ENCODE assay signal across 8 cellular contexts in the genomic region with DNA sequence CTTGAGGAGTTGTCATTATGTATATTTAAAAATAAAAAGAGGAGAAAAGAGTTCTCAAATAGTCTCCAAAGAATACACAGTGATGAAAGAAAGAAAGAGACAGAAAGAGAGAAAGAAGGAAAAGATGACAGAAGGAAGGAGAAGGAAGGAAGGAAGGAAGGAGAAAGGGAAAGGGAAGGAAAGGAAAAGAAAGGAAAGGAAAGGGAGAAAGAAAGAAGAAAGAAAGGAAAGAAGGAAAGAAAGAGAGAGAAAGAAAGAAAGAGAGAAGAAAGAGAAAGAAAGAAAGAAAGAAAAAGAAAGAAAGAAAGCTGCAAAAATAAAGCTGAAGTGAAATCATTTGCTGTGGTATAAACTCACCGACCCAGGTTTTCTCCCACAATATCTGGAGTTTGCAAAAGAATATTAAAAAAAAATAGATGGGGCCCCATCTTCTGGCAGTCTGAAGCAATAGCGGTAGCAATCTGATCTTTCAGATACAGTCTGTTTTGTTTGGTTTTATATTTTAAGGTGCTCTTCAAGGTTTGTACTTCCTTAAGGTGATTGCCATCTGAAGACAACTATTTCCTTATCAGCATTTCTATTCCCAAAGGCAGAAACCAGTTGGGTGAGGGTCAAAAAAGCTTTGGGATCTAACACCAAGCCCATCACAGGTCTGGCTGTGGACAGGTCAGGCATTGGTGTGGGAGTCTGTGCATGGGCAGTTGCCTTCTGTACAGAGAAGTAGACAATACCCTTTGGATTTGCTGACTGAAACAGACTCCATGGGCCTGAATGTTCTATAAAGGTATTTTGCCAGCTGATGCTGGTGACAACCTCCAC.
DNase-seq lines count a peak whose midpoint lies in the region; ATAC-seq, FAIRE-seq and TF ChIP-seq lines count a peak whose summit lies in the region.

No MANE protein-coding gene starts in this region.

- no peak overlapping the region for H3K4me3 ChIP-seq in RWPE2 (ENCODE audit: severe bottlenecking)

- TF ChIP-seq CTCF in D721Med (IDR thresholded peaks at IDR 0.05; ENCODE audit: insufficient read depth, missing control alignments) (peak; percentile 22), RWPE2 (IDR thresholded peaks at IDR 0.05; ENCODE audit: poor library complexity, severe bottlenecking) (peak; percentile 61)

- DNase-seq in D721Med (ENCODE audit: insufficient read length, low spot score) (no peak), RWPE2 (ENCODE audit: low spot score) (no peak), globus pallidus (ENCODE audit: low spot score) (peak; percentile 31), GM19240 (ENCODE audit: insufficient read length, low spot score) (no peak)
- no peak for DNase-seq in activated CD4-positive, alpha-beta T cell treated with anti-CD3 and anti-CD28 coated beads, Interleukin-2, amount 50 U/mL, for 4 hours

- no peaks in the 10 kb centered on the region for H3K9me3 ChIP-seq in RWPE2 (ENCODE audit: severe bottlenecking)

- H3K27ac ChIP-seq in RWPE2 (ENCODE audit: poor library complexity, severe bottlenecking), result no peak overlapping the region

- ATAC-seq in HG02759 (IDR thresholded peaks at IDR 0.05; ENCODE audit: unreplicated experiment), result peak; percentile 74
- peak; percentile 54; the same call in 2 of the 3 replicates for ATAC-seq in RWPE2 (ENCODE audit: low read depth)
- ATAC-seq in HG03095 (IDR thresholded peaks at IDR 0.05; ENCODE audit: unreplicated experiment), result no peak
- no peak for ATAC-seq in HG02970 (IDR thresholded peaks at IDR 0.05; ENCODE audit: low FRiP score, unreplicated experiment)

- no peaks in the 10 kb centered on the region for H3K36me3 ChIP-seq in RWPE2 (ENCODE audit: low read depth)

- no peak for FAIRE-seq in D721Med (lab: Jason Lieb, UNC)

- H3K27me3 ChIP-seq in RWPE2 (ENCODE audit: insufficient read depth, poor library complexity, severe bottlenecking), result no peaks in the 10 kb centered on the region

- H3K4me1 ChIP-seq in RWPE2 (ENCODE audit: insufficient read depth, poor library complexity, severe bottlenecking), result no peaks in the 10 kb centered on the region

Comparison
In these comparisons a context has a peak if more than half of its experiments do, and no peak if none do; other contexts are left out.
1. ATAC-seq: peak in HG02759 (single experiment) and RWPE2 (single experiment); none in HG03095 (single experiment) and HG02970 (single experiment).